In the genomic region with DNA sequence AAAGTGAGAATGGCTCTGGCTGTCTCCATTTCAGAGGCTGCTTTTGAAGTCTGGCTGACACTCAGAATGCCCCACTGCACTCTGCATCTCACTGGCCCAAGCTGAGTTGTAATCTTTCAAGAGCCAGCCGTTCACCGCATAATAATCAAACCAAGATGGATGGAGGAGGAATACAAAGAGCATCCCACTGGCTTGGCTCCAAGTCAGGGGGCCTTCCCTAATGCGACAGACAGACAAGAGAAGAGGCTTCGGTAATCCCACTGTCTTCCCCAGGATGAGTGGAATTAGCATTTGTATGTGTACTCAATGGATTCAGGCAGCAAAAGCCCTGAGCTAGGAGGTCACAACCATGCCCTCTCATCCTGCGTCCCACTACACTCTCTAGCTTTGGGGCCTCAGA, we compare ENCODE assay signal across 19 cellular contexts.
"Had no signal": no experiment of that assay in that cellular context is flagged by ENCODE, and none has a peak within 500 bp of the region (broad histone marks: within the 10 kb centered on the region; RNA-seq: fewer than 3 reads in every experiment).

No MANE protein-coding gene starts in this region.

- H3K36me3 ChIP-seq: cardiac muscle cell, esophagus squamous epithelium, heart right ventricle had no signal

- H3K27ac ChIP-seq: cardiac muscle cell, esophagus squamous epithelium, heart right ventricle, parathyroid adenoma, testis, VCaP had no signal

- H3K4me3 ChIP-seq: cardiac muscle cell, esophagus squamous epithelium, heart right ventricle, smooth muscle cell, testis had no signal

- ATAC-seq: heart right ventricle; left ventricle myocardium superior; naive thymus-derived CD4-positive, alpha-beta T cell; sciatic nerve; stimulated activated memory B cell treated with anti-CD40 and anti-IgM and Interleukin-4, amounts not matched to agents 10 μg/mL and 1 μg/mL and 100 μg/mL, for 72 hours; T-helper 17 cell had no signal

- H3K9ac ChIP-seq: parathyroid adenoma had no signal

- H3K9me3 ChIP-seq: esophagus squamous epithelium, heart right ventricle, testis had no signal

- H3K4me1 ChIP-seq: esophagus squamous epithelium, heart right ventricle, parathyroid adenoma, testis had no signal

- DNase-seq: activated CD4-positive, alpha-beta memory T cell treated with anti-CD3 and anti-CD28 coated beads for 36 hours; activated naive CD4-positive, alpha-beta T cell; activated naive CD8-positive, alpha-beta T cell treated with anti-CD3 and anti-CD28 coated beads, Interleukin-2, amount 10 ng/mL, durations not matched to agents 7 days and 5 days; amygdala; effector memory CD4-positive, alpha-beta T cell; esophagus squamous epithelium; heart right ventricle; immature natural killer cell; left ventricle myocardium superior; naive thymus-derived CD4-positive, alpha-beta T cell; stimulated activated CD4-positive, alpha-beta T cell treated with anti-CD3 and anti-CD28 coated beads, Interleukin-4, amount 100 ng/mL, for 4 hours; T-helper 17 cell; testis had no signal

- H3K79me2 ChIP-seq: parathyroid adenoma had no signal

- H3K4me2 ChIP-seq: smooth muscle cell had no signal

- H3K27me3 ChIP-seq: esophagus squamous epithelium, testis had no signal

- H2AFZ ChIP-seq: parathyroid adenoma had no signal
